8 cellular contexts compared by ENCODE assay signal in the genomic region with DNA sequence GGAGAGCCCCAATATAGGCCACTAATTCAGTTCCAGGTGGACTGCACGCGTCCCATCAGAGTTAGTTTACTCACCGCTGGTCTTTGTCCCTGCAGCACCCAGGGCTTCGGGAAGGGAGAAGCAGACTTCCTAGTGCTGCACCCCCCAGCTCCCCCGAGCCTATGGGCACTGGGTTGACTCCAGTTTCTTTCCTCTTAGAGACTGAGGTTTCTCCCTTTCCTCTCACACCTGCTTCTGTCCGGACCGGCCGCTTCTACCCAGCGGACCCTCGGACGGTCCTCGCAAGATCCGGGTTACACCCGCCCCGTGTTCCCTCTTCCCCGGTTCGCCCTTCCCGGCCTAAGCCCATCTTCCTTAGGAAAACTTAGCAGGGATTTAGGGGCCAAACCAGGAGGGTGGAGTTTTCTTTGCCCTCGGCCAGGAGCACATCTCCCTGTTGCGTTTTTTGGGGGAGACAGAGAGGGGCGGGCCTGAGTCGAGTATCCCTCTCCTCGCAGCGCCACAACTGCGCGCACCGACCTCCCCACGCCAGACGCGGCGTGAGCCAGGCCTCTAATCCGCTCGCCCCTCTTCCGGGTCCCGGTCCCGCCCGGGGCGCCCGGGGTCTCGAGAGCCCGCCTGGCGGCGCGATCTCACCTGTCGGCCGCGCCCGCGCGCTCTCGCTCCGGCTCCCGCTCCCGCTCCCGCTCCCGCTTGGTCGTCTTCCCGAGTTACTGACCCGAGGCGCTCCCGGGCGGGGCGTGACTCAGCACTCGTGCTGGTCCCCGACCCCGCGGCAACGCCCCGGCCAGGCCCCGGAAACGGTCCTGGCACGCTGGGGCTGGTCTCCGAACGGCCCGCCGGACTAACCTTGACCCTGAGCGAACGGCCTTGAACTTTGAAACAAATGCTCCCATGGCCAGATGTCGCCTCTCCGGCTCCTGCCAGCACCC. TPM values are rescaled to one million over a fixed set of nuclear protein-coding genes. Genes with fewer than 3 reads are reported as not detected.
DNase-seq lines count a peak whose midpoint lies in the region; ATAC-seq and TF ChIP-seq lines count a peak whose summit lies in the region.

Gene AIFM2, minus strand, starts transcription at position 728 of the 932 bp plus-strand sequence. CDS start 8,741 bp downstream, outside the sequence.

- no peaks in the 10 kb centered on the region for H3K27me3 ChIP-seq in osteoblast (ENCODE audit: insufficient read depth, low read length)

- no peak for TF ChIP-seq CTCF in osteoblast (IDR thresholded peaks at IDR 0.05; ENCODE audit: extremely low read depth, low read depth, low read length)

- peak within 1 kb of the TSS; percentile 83 for H3K4me3 ChIP-seq in osteoblast (ENCODE audit: insufficient read depth, low read length)

- H3K4me1 ChIP-seq in osteoblast (ENCODE audit: insufficient read depth, low read length), result peaks cover 25% of the 10 kb centered on the region

- peak; percentile 38 for ATAC-seq in GM18519 (IDR thresholded peaks at IDR 0.05; ENCODE audit: low FRiP score, unreplicated experiment)
- ATAC-seq in HG02885 (IDR thresholded peaks at IDR 0.05; ENCODE audit: poor library complexity, unreplicated experiment), result peak; percentile 76

- peak; percentile 96 for DNase-seq in AG20443 (ENCODE audit: low spot score)
- DNase-seq in NCI-H526 treated with DMSO at 0.1 percent for 48 hours (lab: John Stamatoyannopoulos, UW), result peak; percentile 22
- DNase-seq in activated naive CD4-positive, alpha-beta T cell treated with anti-CD3 and anti-CD28 coated beads, Interleukin-2, amount 50 U/mL, for 16 hours, result peak; percentile 51
- peak; percentile 77 for DNase-seq in glomerular visceral epithelial cell (ENCODE audit: extremely low spot score)
- DNase-seq in osteoblast (ENCODE audit: insufficient read length, low spot score, missing footprints), result peak; percentile 98
- no peak for DNase-seq in Kasumi-1 (lab: John Stamatoyannopoulos, UW)

- peak within 1 kb of the TSS; percentile 91 for H3K4me2 ChIP-seq in osteoblast (ENCODE audit: insufficient read depth, low read length)

- H4K20me1 ChIP-seq in osteoblast (ENCODE audit: insufficient read depth, low read length), result no peaks in the 10 kb centered on the region

- H3K79me2 ChIP-seq in osteoblast (ENCODE audit: insufficient read depth, low read length), result peaks cover 18% of the 10 kb centered on the region

- H3K9me3 ChIP-seq in osteoblast (ENCODE audit: low read depth, low read length), result no peaks in the 10 kb centered on the region

- H2AFZ ChIP-seq in osteoblast (ENCODE audit: low read length), result peak within 1 kb of the TSS; percentile 83

- no peaks in the 10 kb centered on the region for H3K36me3 ChIP-seq in osteoblast (ENCODE audit: insufficient read depth, low read length)

- peak within 1 kb of the TSS; percentile 68 for H3K27ac ChIP-seq in osteoblast (ENCODE audit: low read depth, low read length)

RNA-seq across cellular contexts. Expression of gene AIFM2, which starts in this region (rescaled TPM):
- 14.4 and 14.8 TPM in 2 replicates for total RNA-seq in osteoblast

Comparison
In these comparisons a context has a peak if more than half of its experiments do, and no peak if none do; other contexts are left out.
1. DNase-seq: peak in AG20443 (single experiment), NCI-H526 treated with DMSO at 0.1 percent for 48 hours (single experiment), activated naive CD4-positive, alpha-beta T cell treated with anti-CD3 and anti-CD28 coated beads, Interleukin-2, amount 50 U/mL, for 16 hours (single experiment), glomerular visceral epithelial cell (single experiment) and osteoblast (single experiment); none in Kasumi-1 (0 of 2).